Comparison of ENCODE assay signal across 25 cellular contexts in the genomic region with DNA sequence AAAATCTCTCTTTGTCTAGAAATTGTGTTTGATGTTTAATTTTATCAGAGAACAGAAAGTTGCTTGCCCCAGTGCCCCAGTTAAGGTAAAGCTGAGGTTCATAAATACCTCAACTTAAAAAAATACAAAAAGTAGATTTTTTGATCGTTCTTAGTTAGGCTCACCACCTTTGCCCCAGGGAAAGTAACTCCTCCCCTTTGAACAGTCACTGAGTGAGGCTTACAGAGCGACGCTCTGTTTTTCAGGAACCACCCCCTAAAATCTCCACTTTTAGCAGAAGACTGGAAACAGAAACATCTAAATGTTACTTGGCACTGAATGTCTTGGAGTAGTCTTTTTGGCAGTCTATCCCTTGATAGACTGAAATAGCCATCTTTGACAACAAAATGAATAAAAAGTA. TPM values are rescaled to one million over a fixed set of nuclear protein-coding genes. Genes with fewer than 3 reads are reported as not detected.
DNase-seq lines count a peak whose midpoint lies in the region; ATAC-seq, FAIRE-seq and TF ChIP-seq lines count a peak whose summit lies in the region.
"Had no signal": no experiment of that assay in that cellular context is flagged by ENCODE, and none has a peak within 500 bp of the region (broad histone marks: within the 10 kb centered on the region; RNA-seq: fewer than 3 reads in every experiment).

No MANE protein-coding gene starts in this region.

- no peaks in the 10 kb centered on the region for H3K9me3 ChIP-seq in Karpas-422 (ENCODE audit: low read length)
- no peaks in the 10 kb centered on the region for H3K9me3 ChIP-seq in adipocyte (ENCODE audit: control insufficient read depth, low read length)
- H3K9me3 ChIP-seq in mesenchymal stem cell (ENCODE audit: control insufficient read depth, low read length), result no peaks in the 10 kb centered on the region
- H3K9me3 ChIP-seq in gastrocnemius medialis, result no peaks in the 10 kb centered on the region
- H3K9me3 ChIP-seq: ascending aorta, prostate gland, tibial nerve had no signal

- in situ Hi-C loops in gastrocnemius medialis (cut with MboI; ENCODE audit: low sequenced_read_pairs in 4 of 4), result no loop called here

- H2AK5ac ChIP-seq in mesenchymal stem cell (ENCODE audit: low read length, severe bottlenecking), result no peak overlapping the region

- H3K14ac ChIP-seq in mesenchymal stem cell (ENCODE audit: low read length in 2 of 2), result no peak overlapping the region

- H3K23ac ChIP-seq in mesenchymal stem cell (ENCODE audit: low read length in 2 of 2), result no peak overlapping the region

- DNase-seq in GM19239 (ENCODE audit: insufficient read length, low spot score) (no peak), Karpas-422 (no peak), adipocyte (ENCODE audit: low read depth) (no peak), mesenchymal stem cell (no peak), gastrocnemius medialis (no peak), NCI-H2171 treated with DMSO at 0.1 percent for 48 hours (lab: John Stamatoyannopoulos, UW) (no peak)
- DNase-seq: activated CD4-positive, alpha-beta T cell treated with anti-CD3 and anti-CD28 coated beads for 36 hours; CD8-positive, alpha-beta memory T cell; central memory CD4-positive, alpha-beta T cell; dorsolateral prefrontal cortex; heart left ventricle; HFFc6; mammary epithelial cell; NCI-H1092; NCI-H2029; NCI-H345; NCI-H82; SIG-M5 had no signal

- H4K8ac ChIP-seq in mesenchymal stem cell (ENCODE audit: low read length), result no peak overlapping the region

- H3K27ac ChIP-seq in Karpas-422 (ENCODE audit: low read length) (0 out of 2 replicates have a peak overlapping the region, but pooled peaks have one; percentile 3), mesenchymal stem cell (ENCODE audit: low read length, poor library complexity, severe bottlenecking) (no peak overlapping the region), gastrocnemius medialis (no peak overlapping the region)
- H3K27ac ChIP-seq: ascending aorta, dorsolateral prefrontal cortex, heart left ventricle, prostate gland, tibial nerve had no signal

- H3K4me2 ChIP-seq in Karpas-422 (ENCODE audit: low read depth, low read length, poor library complexity, severe bottlenecking) (no peak overlapping the region), mesenchymal stem cell (ENCODE audit: low read length, poor library complexity, severe bottlenecking) (no peak overlapping the region)

- H2BK5ac ChIP-seq in mesenchymal stem cell (ENCODE audit: low read depth, low read length, poor library complexity, severe bottlenecking), result no peak overlapping the region

- H2BK120ac ChIP-seq in mesenchymal stem cell (ENCODE audit: low read depth, low read length), result no peak overlapping the region

- H3K36me3 ChIP-seq in Karpas-422 (ENCODE audit: insufficient read depth, low read length) (peaks cover 4% of the 10 kb centered on the region), adipocyte (ENCODE audit: control insufficient read depth, insufficient read depth, low read length, severe bottlenecking) (no peaks in the 10 kb centered on the region), mesenchymal stem cell (ENCODE audit: control insufficient read depth in 1 of 2, insufficient read depth in 2 of 2, low read depth in 1 of 2, low read length in 2 of 2) (no peaks in the 10 kb centered on the region), gastrocnemius medialis (no peaks in the 10 kb centered on the region)
- H3K36me3 ChIP-seq: ascending aorta, heart left ventricle, prostate gland, tibial nerve had no signal

- H3K4ac ChIP-seq in mesenchymal stem cell (ENCODE audit: low read depth in 1 of 2, low read length in 2 of 2), result no peak overlapping the region

- no peak overlapping the region for H3K18ac ChIP-seq in mesenchymal stem cell (ENCODE audit: low read depth in 1 of 2, low read length in 2 of 2)

- H4K20me1 ChIP-seq in Karpas-422 (ENCODE audit: insufficient read depth, low read depth, low read length), result no peaks in the 10 kb centered on the region

- no peak overlapping the region for H2BK15ac ChIP-seq in mesenchymal stem cell (ENCODE audit: low read depth, poor library complexity, severe bottlenecking)

- H3K9ac ChIP-seq in Karpas-422 (ENCODE audit: low read length), result no peak overlapping the region
- H3K9ac ChIP-seq in adipocyte (ENCODE audit: low read length), result peak overlapping the region; percentile 24
- peak overlapping the region; percentile 40 for H3K9ac ChIP-seq in mesenchymal stem cell (ENCODE audit: low read length)

- no peak for TF ChIP-seq CTCF in gastrocnemius medialis (IDR thresholded peaks at IDR 0.05 in 4 of 5, conservative IDR thresholded peaks at IDR 0.05 in 1 of 5)

- peaks cover 98% of the 10 kb centered on the region for H3K79me2 ChIP-seq in Karpas-422 (ENCODE audit: low read length)

- peaks cover 8% of the 10 kb centered on the region for H3K79me1 ChIP-seq in mesenchymal stem cell (replicated peaks; ENCODE audit: low read length, poor library complexity, severe bottlenecking)

- WGBS in mesenchymal stem cell, result 98% methylated on average over 3 of the region's 3 CpGs

- no peaks in the 10 kb centered on the region for H3K9me2 ChIP-seq in Karpas-422 (replicated peaks; ENCODE audit: insufficient read depth, low read length)

- H3K4me1 ChIP-seq in Karpas-422 (ENCODE audit: low read length), result 0 out of 2 replicates have a peak, but pooled peaks cover 2% of the 10 kb centered on the region
- H3K4me1 ChIP-seq in adipocyte (ENCODE audit: control insufficient read depth, insufficient read depth, low read length), result peaks cover 4% of the 10 kb centered on the region
- no peaks in the 10 kb centered on the region for H3K4me1 ChIP-seq in mesenchymal stem cell (ENCODE audit: control insufficient read depth, insufficient read depth, low read depth, low read length)
- H3K4me1 ChIP-seq in gastrocnemius medialis, result no peaks in the 10 kb centered on the region
- H3K4me1 ChIP-seq: ascending aorta, prostate gland, tibial nerve had no signal

- ATAC-seq in HG03039 (IDR thresholded peaks at IDR 0.05; ENCODE audit: unreplicated experiment), result no peak
- ATAC-seq in gastrocnemius medialis, result no peak
- ATAC-seq: activated CD4-positive, alpha-beta T cell treated with anti-CD3 and anti-CD28 coated beads for 36 hours; activated naive CD4-positive, alpha-beta T cell treated with anti-CD3 and anti-CD28 coated beads, Interleukin-2, amount 50 U/mL, for 72 hours; heart left ventricle had no signal

- H3K4me3 ChIP-seq in Karpas-422 (ENCODE audit: low read length) (no peak overlapping the region), adipocyte (ENCODE audit: low read length) (peak overlapping the region; percentile 7), mesenchymal stem cell (ENCODE audit: insufficient read depth in 1 of 2, low read depth in 1 of 2, low read length in 2 of 2) (peak overlapping the region in 1 of 2 experiments; percentile 52), gastrocnemius medialis (no peak overlapping the region)
- H3K4me3 ChIP-seq: ascending aorta, dorsolateral prefrontal cortex, heart left ventricle, prostate gland, tibial nerve had no signal

- no peak for TF ChIP-seq POLR2A in gastrocnemius medialis (IDR thresholded peaks at IDR 0.05)

- H2AFZ ChIP-seq in Karpas-422 (ENCODE audit: low read length) (no peak overlapping the region), mesenchymal stem cell (ENCODE audit: low read depth, low read length) (no peak overlapping the region)

- H4K91ac ChIP-seq in mesenchymal stem cell (ENCODE audit: low read length), result no peak overlapping the region

- H3K27me3 ChIP-seq in Karpas-422 (ENCODE audit: low read length) (no peaks in the 10 kb centered on the region), adipocyte (replicated peaks; ENCODE audit: control insufficient read depth, insufficient read depth, low read length) (no peaks in the 10 kb centered on the region), mesenchymal stem cell (ENCODE audit: control insufficient read depth in 1 of 2, insufficient read depth in 1 of 2, low read length in 2 of 2) (no peaks in the 10 kb centered on the region), gastrocnemius medialis (no peaks in the 10 kb centered on the region)
- H3K27me3 ChIP-seq: ascending aorta, dorsolateral prefrontal cortex, heart left ventricle, tibial nerve had no signal

- H2BK12ac ChIP-seq in mesenchymal stem cell (ENCODE audit: low read length in 2 of 2), result no peak overlapping the region

- intact Hi-C loops in gastrocnemius medialis (cut with DNase I; ENCODE audit: low total_unique reads), result no loop called here

- peak; percentile 14 for FAIRE-seq in GM19239 (lab: Jason Lieb, UNC)
- FAIRE-seq: G401.6, HTR-8/SVneo had no signal

RNA-seq across cellular contexts. Expression of a gene that starts 24.9 kb away (rescaled TPM):
- total RNA-seq in Karpas-422 (2014; rRNA removed; shearing (Covaris generic); ENCODE audit: low replicate concordance), result 15.4 and 33.5 TPM in 2 replicates
- polyA plus RNA-seq in mesenchymal stem cell (2013, experiment 1 of 2), result 2.2 TPM
- polyA plus RNA-seq in mesenchymal stem cell (2013, experiment 2 of 2), result 1.6 TPM
- total RNA-seq in gastrocnemius medialis, result 10 to 100 TPM; 11.6 to 18.2 (median 14.5) TPM
